In the genomic region with DNA sequence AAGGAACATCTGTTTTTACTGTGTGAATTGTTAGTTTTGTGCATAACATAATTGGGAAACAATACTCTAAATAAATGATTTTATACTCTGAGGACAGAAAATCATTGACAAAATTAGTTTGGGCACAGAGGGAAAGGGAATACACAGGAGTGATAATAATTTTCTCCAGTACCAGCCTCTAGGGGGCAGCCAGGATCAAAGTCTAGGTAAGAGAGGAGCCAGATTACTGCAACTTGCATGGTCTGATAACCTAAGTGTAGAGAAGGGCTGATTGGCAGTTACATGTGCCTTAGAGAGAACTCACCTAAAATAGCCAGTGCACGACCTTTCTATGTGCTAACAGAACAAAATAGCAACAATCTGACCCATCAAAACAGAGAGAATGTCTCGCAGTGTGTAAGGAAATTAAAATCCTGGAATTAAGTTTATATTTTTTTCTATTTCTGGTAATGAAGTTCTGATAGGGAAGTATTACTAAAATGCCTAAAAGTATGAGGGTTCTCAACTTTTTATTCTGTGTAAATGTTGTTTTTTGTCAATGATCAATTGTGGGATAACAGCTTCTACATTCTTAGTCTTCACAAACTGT, we compare ENCODE assay signal across 8 cellular contexts.
DNase-seq lines count a peak whose midpoint lies in the region; ATAC-seq and TF ChIP-seq lines count a peak whose summit lies in the region.

No MANE protein-coding gene starts in this region.

- peaks cover 33% of the 10 kb centered on the region for H3K36me3 Mint-ChIP-seq in activated T-cell treated with anti-CD3 and anti-CD28 coated beads, Interleukin-2, amount 50 U/mL, for 24 hours (ENCODE audit: low read depth)

- H3K27me3 Mint-ChIP-seq in activated T-cell treated with anti-CD3 and anti-CD28 coated beads, Interleukin-2, amount 50 U/mL, for 24 hours: no peaks in the 10 kb centered on the region

- H3K9me3 ChIP-seq in ovary: no peaks in the 10 kb centered on the region

- intact Hi-C loops in ovary (cut with DNase I): loop anchor here in 1 of 4 donors (10.0 kb wide), 1 partner anchor 50 kb away; no protein-coding TSS in a partner anchor

- H3K9me3 Mint-ChIP-seq in activated T-cell treated with anti-CD3 and anti-CD28 coated beads, Interleukin-2, amount 50 U/mL, for 24 hours: no peaks in the 10 kb centered on the region

- no peak overlapping the region for H3K4me3 Mint-ChIP-seq in activated T-cell treated with anti-CD3 and anti-CD28 coated beads, Interleukin-2, amount 50 U/mL, for 24 hours

- no peak for TF ChIP-seq EP300 in ovary (IDR thresholded peaks at IDR 0.05)

- H3K36me3 ChIP-seq in ovary: no peaks in the 10 kb centered on the region

- ATAC-seq in HG02884 (IDR thresholded peaks at IDR 0.05; ENCODE audit: unreplicated experiment) (peak; percentile 80), HG02763 (IDR thresholded peaks at IDR 0.05; ENCODE audit: unreplicated experiment) (no peak)

- WGBS in ovary, 3 donors: 69 to 75% (median 73%) methylated on average over 2 of the region's 2 CpGs

- no peaks in the 10 kb centered on the region for H3K4me1 ChIP-seq in ovary (ENCODE audit: insufficient read depth)

- TF ChIP-seq CTCF in fibroblast of the aortic adventitia (IDR thresholded peaks at IDR 0.05; ENCODE audit: insufficient read depth, low read length) (peak; percentile 81), ovary (IDR thresholded peaks at IDR 0.05) (peak in 2 of 3 donors; percentile 25 to 36)

- H3K4me3 ChIP-seq in fibroblast of the aortic adventitia (ENCODE audit: low read depth, low read length) (no peak overlapping the region), ovary (no peak overlapping the region)

- TF ChIP-seq POLR2A in ovary (IDR thresholded peaks at IDR 0.05): no peak

- H3K27me3 ChIP-seq in ovary: no peaks in the 10 kb centered on the region

- DNase-seq in activated T-cell treated with anti-CD3 and anti-CD28 coated beads for 1 hour (ENCODE audit: low read depth): peak; percentile 40
- DNase-seq in activated T-cell treated with anti-CD3 and anti-CD28 coated beads, Interleukin-2, amount 50 U/mL, for 24 hours: no peak
- peak; percentile 25 for DNase-seq in NCI-H526 treated with DMSO at 0.1 percent for 48 hours (lab: John Stamatoyannopoulos, UW)
- peak; percentile 47 for DNase-seq in activated CD8-positive, alpha-beta memory T cell treated with anti-CD3 and anti-CD28 coated beads, Interleukin-2, amount 50 U/mL, for 4 hours
- DNase-seq in fibroblast of the aortic adventitia (ENCODE audit: low read depth): peak; percentile 57
- DNase-seq in ovary: peak in 2 of 5 donors; percentile 10 to 40

- no peak overlapping the region for H3K27ac Mint-ChIP-seq in activated T-cell treated with anti-CD3 and anti-CD28 coated beads, Interleukin-2, amount 50 U/mL, for 24 hours

- no peaks in the 10 kb centered on the region for H3K4me1 Mint-ChIP-seq in activated T-cell treated with anti-CD3 and anti-CD28 coated beads, Interleukin-2, amount 50 U/mL, for 24 hours (ENCODE audit: low read depth)

- no peak overlapping the region for H3K27ac ChIP-seq in ovary
